In genomic region chr14:68894123-68894522, GRCh38 we compare ENCODE assay signal across 18 cellular contexts.
A peak's percentile ranks its signal among the peaks of the same experiment; 100 is the strongest.
DNase-seq lines count a peak whose midpoint lies in the region; ATAC-seq and TF ChIP-seq lines count a peak whose summit lies in the region.
"Had no signal": no experiment of that assay in that cellular context is flagged by ENCODE, and none has a peak within 500 bp of the region (broad histone marks: within the 10 kb centered on the region; RNA-seq: fewer than 3 reads in every experiment).

No MANE protein-coding gene starts in this region.

- 33% methylated on average over 3 of the region's 6 CpGs; no CpG with 5 or more reads in 1 of the 2 donors for WGBS in gastroesophageal sphincter (ENCODE audit: low coverage in 1 of 2), 2 donors
- WGBS in aorta, 2 donors: 16 to 18% methylated on average over 6 of the region's 6 CpGs

- intact Hi-C loops in aorta (cut with DNase I): no loop called here

- H3K36me3 ChIP-seq in gastroesophageal sphincter (peaks cover 0 to 99% of the 10 kb centered on the region in 2 donors), neutrophil (peaks cover 100% of the 10 kb centered on the region), aorta (ENCODE audit: control insufficient read depth in 1 of 2, insufficient read depth in 2 of 2, low read length in 1 of 2) (peaks cover 3 to 17% of the 10 kb centered on the region in 2 donors)

- no peak overlapping the region for H3K4me3 Mint-ChIP-seq in effector memory CD8-positive, alpha-beta T cell
- H3K4me3 Mint-ChIP-seq: T-helper 2 cell treated with Interferon-gamma antibody and Interleukin-4, amounts not matched to agents 5 μg/mL and 100 μg/mL, for 36 hours had no signal

- TF ChIP-seq CTCF in gastroesophageal sphincter (IDR thresholded peaks at IDR 0.05) (no peak), neutrophil (IDR thresholded peaks at IDR 0.05) (no peak)

- H3K4me1 ChIP-seq in gastroesophageal sphincter: peaks cover 0 to 90% (median 0%) of the 10 kb centered on the region in 3 donors
- peaks cover 18 to 19% of the 10 kb centered on the region in 2 experiments for H3K4me1 ChIP-seq in neutrophil (ENCODE audit: control insufficient read depth in 1 of 2, insufficient read depth in 1 of 2, low read depth in 1 of 2, low read length in 1 of 2)
- no peaks in the 10 kb centered on the region for H3K4me1 ChIP-seq in aorta (ENCODE audit: control insufficient read depth in 1 of 2, insufficient read depth in 2 of 2, low read length in 2 of 2)
- H3K4me1 ChIP-seq: colonic mucosa, pancreas, thyroid gland had no signal

- H3K27ac Mint-ChIP-seq in activated naive CD4-positive, alpha-beta T cell treated with anti-CD3 and anti-CD28 coated beads, Interleukin-2, amount 50 U/mL, for 72 hours: peak overlapping the region; percentile 9 to 55
- H3K27ac Mint-ChIP-seq in effector memory CD8-positive, alpha-beta T cell: no peak overlapping the region
- H3K27ac Mint-ChIP-seq: T-helper 2 cell treated with Interferon-gamma antibody and Interleukin-4, amounts not matched to agents 5 μg/mL and 100 μg/mL, for 36 hours had no signal

- no peaks in the 10 kb centered on the region for H3K27me3 ChIP-seq in gastroesophageal sphincter
- H3K27me3 ChIP-seq in neutrophil: no peaks in the 10 kb centered on the region
- H3K27me3 ChIP-seq in aorta (ENCODE audit: control insufficient read depth in 1 of 2, insufficient read depth in 2 of 2, low read length in 1 of 2): no peaks in the 10 kb centered on the region
- H3K27me3 ChIP-seq: colonic mucosa, pancreas, thyroid gland had no signal

- no peaks in the 10 kb centered on the region for H3K27me3 Mint-ChIP-seq in effector memory CD8-positive, alpha-beta T cell

- no peak for ATAC-seq in activated naive CD4-positive, alpha-beta T cell treated with anti-CD3 and anti-CD28 coated beads, Interleukin-2, amount 50 U/mL, for 72 hours
- peak; percentile 69 for ATAC-seq in gastroesophageal sphincter
- peak; percentile 72 for ATAC-seq in aorta (ENCODE audit: low FRiP score)
- ATAC-seq in HG02884 (IDR thresholded peaks at IDR 0.05; ENCODE audit: unreplicated experiment): no peak
- ATAC-seq in effector memory CD8-positive, alpha-beta T cell (replicated peaks): no peak

- H3K9me3 Mint-ChIP-seq in activated naive CD4-positive, alpha-beta T cell treated with anti-CD3 and anti-CD28 coated beads, Interleukin-2, amount 50 U/mL, for 72 hours: no peaks in the 10 kb centered on the region
- H3K9me3 Mint-ChIP-seq in effector memory CD8-positive, alpha-beta T cell: peaks cover 0 to 7% of the 10 kb centered on the region in 2 donors
- H3K9me3 Mint-ChIP-seq: T-helper 2 cell treated with Interferon-gamma antibody and Interleukin-4, amounts not matched to agents 5 μg/mL and 100 μg/mL, for 36 hours had no signal

- no peak for TF ChIP-seq EP300 in gastroesophageal sphincter (IDR thresholded peaks at IDR 0.05)

- TF ChIP-seq POLR2A in gastroesophageal sphincter (IDR thresholded peaks at IDR 0.05): no peak

- H3K9me3 ChIP-seq in gastroesophageal sphincter: no peaks in the 10 kb centered on the region
- no peaks in the 10 kb centered on the region for H3K9me3 ChIP-seq in neutrophil
- H3K9me3 ChIP-seq in aorta (ENCODE audit: control insufficient read depth, low read length): no peaks in the 10 kb centered on the region
- H3K9me3 ChIP-seq: colonic mucosa, pancreas, thyroid gland had no signal

- H3K27ac ChIP-seq in gastroesophageal sphincter: peak overlapping the region; percentile 25 to 99 (median 90)
- peak overlapping the region; percentile 17 for H3K27ac ChIP-seq in neutrophil
- peak overlapping the region; percentile 50 to 92 for H3K27ac ChIP-seq in aorta (ENCODE audit: low read depth in 1 of 2, low read length in 2 of 2)
- H3K27ac ChIP-seq: colonic mucosa, pancreas, thyroid gland had no signal

- H3K4me1 Mint-ChIP-seq in effector memory CD8-positive, alpha-beta T cell (ENCODE audit: low read depth in 2 of 2): peaks cover 7 to 12% of the 10 kb centered on the region in 2 donors

- DNase-seq in activated naive CD4-positive, alpha-beta T cell treated with anti-CD3 and anti-CD28 coated beads, Interleukin-2, amount 50 U/mL, for 72 hours (ENCODE audit: low spot score in 2 of 2): no peak
- DNase-seq in activated naive CD4-positive, alpha-beta T cell treated with Interleukin-2 at 50 U/mL for 16 hours: no peak
- DNase-seq in aorta: peak; percentile 71 to 87
- DNase-seq in effector memory CD8-positive, alpha-beta T cell: no peak
- DNase-seq in dedifferentiated amniotic fluid mesenchymal stem cell (ENCODE audit: extremely low spot score): no peak
- DNase-seq: 8988T; activated CD4-positive, CD25-positive, alpha-beta regulatory T cell; activated effector memory CD4-positive, alpha-beta T cell treated with Interleukin-2 at 50 U/mL for 16 hours; amygdala; C1 segment of cervical spinal cord; colonic mucosa; NCI-H526 had no signal

- peaks cover 2 to 3% of the 10 kb centered on the region in 2 donors for H3K36me3 Mint-ChIP-seq in activated naive CD4-positive, alpha-beta T cell treated with anti-CD3 and anti-CD28 coated beads, Interleukin-2, amount 50 U/mL, for 72 hours
- peaks cover 7% of the 10 kb centered on the region for H3K36me3 Mint-ChIP-seq in effector memory CD8-positive, alpha-beta T cell (ENCODE audit: insufficient read depth)

- H3K4me3 ChIP-seq in gastroesophageal sphincter (no peak overlapping the region), neutrophil (ENCODE audit: low read depth in 1 of 2, low read length in 1 of 2) (no peak overlapping the region), aorta (ENCODE audit: low read length in 2 of 2) (no peak overlapping the region)
- H3K4me3 ChIP-seq: colonic mucosa, pancreas, thyroid gland had no signal

Comparison
In these comparisons a context has a peak if more than half of its experiments do, and no peak if none do; other contexts are left out.
1. ATAC-seq: peak in gastroesophageal sphincter (single experiment) and aorta (single experiment); none in activated naive CD4-positive, alpha-beta T cell treated with anti-CD3 and anti-CD28 coated beads, Interleukin-2, amount 50 U/mL, for 72 hours (0 of 2), HG02884 (single experiment) and effector memory CD8-positive, alpha-beta T cell (single experiment).
2. DNase-seq: peak in aorta (2 of 2); none in activated naive CD4-positive, alpha-beta T cell treated with anti-CD3 and anti-CD28 coated beads, Interleukin-2, amount 50 U/mL, for 72 hours (0 of 2), activated naive CD4-positive, alpha-beta T cell treated with Interleukin-2 at 50 U/mL for 16 hours (single experiment), effector memory CD8-positive, alpha-beta T cell (0 of 3) and dedifferentiated amniotic fluid mesenchymal stem cell (single experiment).
3. H3K27ac Mint-ChIP-seq: peak in activated naive CD4-positive, alpha-beta T cell treated with anti-CD3 and anti-CD28 coated beads, Interleukin-2, amount 50 U/mL, for 72 hours (2 of 2); none in effector memory CD8-positive, alpha-beta T cell (0 of 2).
4. H3K27ac ChIP-seq: peak in every context shown above with its lines; median percentile 90 in gastroesophageal sphincter; 71 in aorta; 17 in neutrophil.